Comparison of ENCODE assay signal across 14 cellular contexts in genomic region chr15:89107984-89108383, GRCh38. TPM values are rescaled to one million over a fixed set of nuclear protein-coding genes. Genes with fewer than 3 reads are reported as not detected.
DNase-seq lines count a peak whose midpoint lies in the region; ATAC-seq, FAIRE-seq and TF ChIP-seq lines count a peak whose summit lies in the region.
"Had no signal": no experiment of that assay in that cellular context is flagged by ENCODE, and none has a peak within 500 bp of the region (broad histone marks: within the 10 kb centered on the region; RNA-seq: fewer than 3 reads in every experiment).

No MANE protein-coding gene starts in this region.

- H3K36me3 ChIP-seq in adrenal gland (replicated peaks in 1 of 2): no peaks in the 10 kb centered on the region
- H3K36me3 ChIP-seq in kidney (ENCODE audit: control insufficient read depth in 1 of 2, insufficient read depth in 2 of 2, low read length in 2 of 2): peaks cover 0 to 2% of the 10 kb centered on the region in 2 donors
- no peaks in the 10 kb centered on the region for H3K36me3 ChIP-seq in thoracic aorta

- no peak overlapping the region for H3K4me3 Mint-ChIP-seq in activated naive CD8-positive, alpha-beta T cell treated with anti-CD3 and anti-CD28 coated beads, Interleukin-2, amount 50 U/mL, for 24 hours
- H3K4me3 Mint-ChIP-seq in activated naive CD8-positive, alpha-beta T cell treated with anti-CD3 and anti-CD28 coated beads for 36 hours: no peak overlapping the region
- H3K4me3 Mint-ChIP-seq: effector memory CD8-positive, alpha-beta T cell had no signal

- peaks cover 37% of the 10 kb centered on the region for H3K4me1 Mint-ChIP-seq in activated naive CD8-positive, alpha-beta T cell treated with anti-CD3 and anti-CD28 coated beads, Interleukin-2, amount 50 U/mL, for 24 hours
- peaks cover 25% of the 10 kb centered on the region for H3K4me1 Mint-ChIP-seq in activated naive CD8-positive, alpha-beta T cell treated with anti-CD3 and anti-CD28 coated beads for 36 hours

- FAIRE-seq in kidney (lab: Jason Lieb, UNC): no peak
- FAIRE-seq: urothelium cell line had no signal

- H3K27me3 ChIP-seq in adrenal gland (no peaks in the 10 kb centered on the region), thoracic aorta (replicated peaks; ENCODE audit: insufficient read depth) (no peaks in the 10 kb centered on the region)

- no peaks in the 10 kb centered on the region for H3K27me3 Mint-ChIP-seq in activated naive CD8-positive, alpha-beta T cell treated with anti-CD3 and anti-CD28 coated beads, Interleukin-2, amount 50 U/mL, for 24 hours
- no peaks in the 10 kb centered on the region for H3K27me3 Mint-ChIP-seq in activated naive CD8-positive, alpha-beta T cell treated with anti-CD3 and anti-CD28 coated beads for 36 hours
- H3K27me3 Mint-ChIP-seq: effector memory CD8-positive, alpha-beta T cell had no signal

- H3K9ac ChIP-seq in kidney (ENCODE audit: low read length in 2 of 2): no peak overlapping the region

- peak; percentile 74 for ATAC-seq in activated naive CD8-positive, alpha-beta T cell treated with anti-CD3 and anti-CD28 coated beads, Interleukin-2, amount 50 U/mL, for 24 hours
- ATAC-seq in thoracic aorta (ENCODE audit: insufficient number of reproducible peaks, low FRiP score, low read depth): no peak
- ATAC-seq: effector memory CD8-positive, alpha-beta T cell had no signal

- peaks cover 23% of the 10 kb centered on the region for H3K36me3 Mint-ChIP-seq in activated naive CD8-positive, alpha-beta T cell treated with anti-CD3 and anti-CD28 coated beads, Interleukin-2, amount 50 U/mL, for 24 hours (ENCODE audit: low read depth)
- H3K36me3 Mint-ChIP-seq in activated naive CD8-positive, alpha-beta T cell treated with anti-CD3 and anti-CD28 coated beads for 36 hours: peaks cover 2% of the 10 kb centered on the region

- intact Hi-C loops in adrenal gland (cut with DNase I) (no loop called here), kidney (cut with DNase I) (no loop called here)

- DNase-seq in activated naive CD8-positive, alpha-beta T cell treated with anti-CD3 and anti-CD28 coated beads, Interleukin-2, amount 50 U/mL, for 24 hours: no peak
- no peak for DNase-seq in activated naive CD8-positive, alpha-beta T cell treated with anti-CD3 and anti-CD28 coated beads for 36 hours
- DNase-seq in adrenal gland (peak in 1 of 7 donors; percentile 41), kidney (no peak), thoracic aorta (ENCODE audit: low spot score) (no peak), NCI-H1092 treated with DMSO at 0.1 percent for 48 hours (lab: John Stamatoyannopoulos, UW) (no peak), SW480 (ENCODE audit: low spot score) (no peak), HCEC 1CT (no peak)
- DNase-seq: anterior cingulate cortex; effector memory CD8-positive, alpha-beta T cell; glutamatergic neuron; NCI-H146; NCI-H69 had no signal

- peak overlapping the region; percentile 13 for H3K27ac Mint-ChIP-seq in activated naive CD8-positive, alpha-beta T cell treated with anti-CD3 and anti-CD28 coated beads, Interleukin-2, amount 50 U/mL, for 24 hours
- H3K27ac Mint-ChIP-seq in activated naive CD8-positive, alpha-beta T cell treated with anti-CD3 and anti-CD28 coated beads for 36 hours: no peak overlapping the region
- H3K27ac Mint-ChIP-seq: effector memory CD8-positive, alpha-beta T cell had no signal

- WGBS in adrenal gland, 4 donors: 71 to 81% (median 74%) methylated on average over 5 of the region's 5 CpGs

- no peaks in the 10 kb centered on the region for H3K9me3 ChIP-seq in adrenal gland (replicated peaks in 1 of 3)
- H3K9me3 ChIP-seq in kidney (ENCODE audit: control insufficient read depth in 1 of 2, low read length in 2 of 2): no peaks in the 10 kb centered on the region
- H3K9me3 ChIP-seq in thoracic aorta: no peaks in the 10 kb centered on the region

- H3K4me3 ChIP-seq in adrenal gland: no peak overlapping the region
- no peak overlapping the region for H3K4me3 ChIP-seq in kidney (ENCODE audit: low read length in 2 of 2)
- no peak overlapping the region for H3K4me3 ChIP-seq in thoracic aorta

- TF ChIP-seq POLR2A in adrenal gland (IDR thresholded peaks at IDR 0.05): no peak

- no peaks in the 10 kb centered on the region for H3K9me3 Mint-ChIP-seq in activated naive CD8-positive, alpha-beta T cell treated with anti-CD3 and anti-CD28 coated beads, Interleukin-2, amount 50 U/mL, for 24 hours
- no peaks in the 10 kb centered on the region for H3K9me3 Mint-ChIP-seq in activated naive CD8-positive, alpha-beta T cell treated with anti-CD3 and anti-CD28 coated beads for 36 hours
- H3K9me3 Mint-ChIP-seq: effector memory CD8-positive, alpha-beta T cell had no signal

- peak overlapping the region; percentile 5 to 74 (median 55) for H3K27ac ChIP-seq in adrenal gland
- H3K27ac ChIP-seq in kidney (ENCODE audit: low read depth in 2 of 2, low read length in 2 of 2): peak overlapping the region; percentile 15 to 50
- peak overlapping the region; percentile 93 for H3K27ac ChIP-seq in thoracic aorta

- no peak for TF ChIP-seq CTCF in adrenal gland (IDR thresholded peaks at IDR 0.05)
- no peak for TF ChIP-seq CTCF in kidney (IDR thresholded peaks at IDR 0.05; ENCODE audit: borderline replicate concordance, extremely low read depth, insufficient read depth)
- no peak for TF ChIP-seq CTCF in thoracic aorta (IDR thresholded peaks at IDR 0.05)

- H3K4me1 ChIP-seq in adrenal gland (replicated peaks in 1 of 2): peaks cover 51 to 77% of the 10 kb centered on the region in 2 donors
- H3K4me1 ChIP-seq in kidney (ENCODE audit: control insufficient read depth in 1 of 2, insufficient read depth in 1 of 2, low read depth in 1 of 2, low read length in 2 of 2): peaks cover 16 to 29% of the 10 kb centered on the region in 2 donors
- peaks cover 45 to 85% of the 10 kb centered on the region in 2 donors for H3K4me1 ChIP-seq in thoracic aorta (ENCODE audit: control insufficient read depth in 1 of 2, low read depth in 2 of 2)

RNA-seq across cellular contexts. Expression of gene ABHD2, which starts 19.7 kb away (rescaled TPM):
- total RNA-seq in activated naive CD8-positive, alpha-beta T cell treated with anti-CD3 and anti-CD28 coated beads for 36 hours: 10 to 100 TPM; 47.6 to 49.2 TPM
- total RNA-seq in adrenal gland (100 to 1,000 TPM; 116 to 316 (median 173) TPM), kidney (123 TPM), thoracic aorta (100 to 1,000 TPM; 177 to 283 TPM)
- polyA plus RNA-seq in adrenal gland (10 to 100 TPM in 1 of 3 donors, 1 to 10 TPM in 2; 5.6 to 71.0 (median 9.7) TPM), kidney (ENCODE audit: insufficient read depth, low read depth, low replicate concordance) (13.3 TPM)

Comparison
In these comparisons a context has a peak if more than half of its experiments do, and no peak if none do; other contexts are left out.
1. H3K27ac ChIP-seq: peak in every context shown above with its lines; median percentile 93 in thoracic aorta; 55 in adrenal gland; 32 in kidney.